Comparison of ENCODE assay signal across 8 cellular contexts in the genomic region with DNA sequence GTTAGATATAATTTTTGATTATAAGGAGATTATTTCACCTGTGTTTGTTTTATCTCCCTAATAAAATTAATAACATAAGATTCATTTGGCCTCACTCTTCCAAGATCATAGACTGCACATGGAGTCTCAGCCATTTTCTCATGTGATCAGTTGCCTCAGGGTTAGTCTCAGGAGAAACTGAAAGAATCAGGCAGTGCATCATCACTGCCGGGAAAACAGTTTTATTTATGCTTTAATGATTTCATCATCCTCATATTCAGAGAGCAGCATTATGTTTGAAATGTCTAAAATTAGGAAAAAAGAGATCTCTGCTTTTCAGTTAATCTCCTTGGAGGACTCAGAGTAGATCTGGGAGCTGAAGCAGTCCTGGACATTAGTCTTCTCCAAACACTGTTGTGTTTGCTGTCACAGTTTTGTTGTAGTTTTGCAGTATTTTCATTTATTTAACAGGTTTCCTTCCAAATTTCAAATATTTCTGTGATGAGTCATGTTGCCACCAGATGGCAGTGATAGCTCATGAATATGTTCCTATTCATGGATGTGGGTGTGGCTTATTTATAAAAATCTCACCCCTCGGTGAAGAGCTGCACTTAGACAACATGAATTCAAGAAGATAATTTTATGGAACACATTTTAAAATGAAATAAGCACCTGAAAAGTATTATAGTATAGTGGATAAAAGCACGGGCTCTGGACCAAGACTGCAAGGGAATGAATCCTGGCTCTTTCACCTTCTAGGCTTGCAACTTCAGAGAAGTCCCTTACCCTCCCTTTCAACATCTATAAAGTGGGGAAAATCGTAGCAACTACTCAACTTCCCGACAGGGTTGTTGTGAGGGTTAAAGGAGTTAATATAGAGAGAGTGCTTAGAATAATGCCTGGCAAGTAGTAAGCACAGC. TPM values are rescaled to one million over a fixed set of nuclear protein-coding genes. Genes with fewer than 3 reads are reported as not detected.
DNase-seq lines count a peak whose midpoint lies in the region; ATAC-seq, FAIRE-seq and TF ChIP-seq lines count a peak whose summit lies in the region.

No MANE protein-coding gene starts in this region.

- H3K36me3 Mint-ChIP-seq in mesothelial cell of epicardium, result peaks cover 24% of the 10 kb centered on the region
- peaks cover 29% of the 10 kb centered on the region for H3K36me3 Mint-ChIP-seq in stimulated activated memory B cell treated with anti-CD40 and anti-IgM and Interleukin-4, amounts not matched to agents 10 μg/mL and 1 μg/mL and 100 μg/mL, for 72 hours

- H3K9me2 ChIP-seq in MM.1S (replicated peaks; ENCODE audit: insufficient read depth, low read length), result no peaks in the 10 kb centered on the region

- H3K36me3 ChIP-seq in MM.1S (replicated peaks; ENCODE audit: insufficient read depth, low read length) (peaks cover 9% of the 10 kb centered on the region; the same call in 1 of the 2 replicates), SJCRH30 (peaks cover 14% of the 10 kb centered on the region)

- H3F3A ChIP-seq in MM.1S (ENCODE audit: insufficient read depth, low read length), result no peaks in the 10 kb centered on the region; the same call in 1 of the 2 replicates

- peak; percentile 94 for FAIRE-seq in endometrium (lab: Jason Lieb, UNC)

- H3K4me2 ChIP-seq in MM.1S (ENCODE audit: low read depth, low read length), result no peak overlapping the region

- DNase-seq in stimulated activated naive CD4-positive, alpha-beta T cell (lab: John Stamatoyannopoulos, UW), result peak in 4 of 6 experiments; percentile 3 to 52 (median 32)
- no peak for DNase-seq in stimulated activated naive CD4-positive, alpha-beta T cell treated with Interleukin-2 at 50 U/mL for 16 hours (lab: John Stamatoyannopoulos, UW)
- DNase-seq in MM.1S (peak; percentile 73), SJCRH30 (peak; percentile 22 to 69), mesothelial cell of epicardium (ENCODE audit: low spot score in 2 of 2, unreplicated experiment in 2 of 2) (no peak)

- no peak overlapping the region for H3K4me3 ChIP-seq in MM.1S (ENCODE audit: low read length)
- H3K4me3 ChIP-seq in SJCRH30, result no peak overlapping the region

- no peak overlapping the region for H3K4me3 Mint-ChIP-seq in mesothelial cell of epicardium
- no peak overlapping the region for H3K4me3 Mint-ChIP-seq in stimulated activated memory B cell treated with anti-CD40 and anti-IgM and Interleukin-4, amounts not matched to agents 10 μg/mL and 1 μg/mL and 100 μg/mL, for 72 hours

- no peak overlapping the region for H2AFZ ChIP-seq in MM.1S (ENCODE audit: low read length)

- H3K4me1 Mint-ChIP-seq in mesothelial cell of epicardium, result peaks cover 7% of the 10 kb centered on the region
- no peaks in the 10 kb centered on the region for H3K4me1 Mint-ChIP-seq in stimulated activated memory B cell treated with anti-CD40 and anti-IgM and Interleukin-4, amounts not matched to agents 10 μg/mL and 1 μg/mL and 100 μg/mL, for 72 hours

- ATAC-seq in stimulated activated memory B cell treated with anti-CD40 and anti-IgM and Interleukin-4, amounts not matched to agents 10 μg/mL and 1 μg/mL and 100 μg/mL, for 72 hours, result no peak
- ATAC-seq in GM19035 (IDR thresholded peaks at IDR 0.05; ENCODE audit: unreplicated experiment), result no peak

- no peaks in the 10 kb centered on the region for H3K27me3 ChIP-seq in MM.1S (replicated peaks; ENCODE audit: insufficient read depth, low read length)
- no peaks in the 10 kb centered on the region for H3K27me3 ChIP-seq in SJCRH30

- no peaks in the 10 kb centered on the region for H3K79me2 ChIP-seq in MM.1S (ENCODE audit: low read length)

- peak overlapping the region; percentile 11; the same call in 1 of the 2 replicates for H3K27ac ChIP-seq in MM.1S (ENCODE audit: low read length)
- peak overlapping the region; percentile 18; the same call in 1 of the 2 replicates for H3K27ac ChIP-seq in SJCRH30

- H4K20me1 ChIP-seq in MM.1S (ENCODE audit: insufficient read depth, low read length), result no peaks in the 10 kb centered on the region

- TF ChIP-seq CTCF in MM.1S (IDR thresholded peaks at IDR 0.05; ENCODE audit: low read length), result peak; percentile 86
- peak; percentile 62 for TF ChIP-seq CTCF in mesothelial cell of epicardium (IDR thresholded peaks at IDR 0.05; ENCODE audit: unreplicated experiment)

- H3K9me3 Mint-ChIP-seq in mesothelial cell of epicardium, result no peaks in the 10 kb centered on the region
- no peaks in the 10 kb centered on the region for H3K9me3 Mint-ChIP-seq in stimulated activated memory B cell treated with anti-CD40 and anti-IgM and Interleukin-4, amounts not matched to agents 10 μg/mL and 1 μg/mL and 100 μg/mL, for 72 hours

- peak overlapping the region; percentile 77 for H3K27ac Mint-ChIP-seq in mesothelial cell of epicardium
- H3K27ac Mint-ChIP-seq in stimulated activated memory B cell treated with anti-CD40 and anti-IgM and Interleukin-4, amounts not matched to agents 10 μg/mL and 1 μg/mL and 100 μg/mL, for 72 hours, result no peak overlapping the region

- no peak overlapping the region for H3K9ac ChIP-seq in MM.1S (ENCODE audit: low read length)

- H3K4me1 ChIP-seq in MM.1S (ENCODE audit: low read length), result 0 out of 2 replicates have a peak, but pooled peaks cover 3% of the 10 kb centered on the region
- H3K4me1 ChIP-seq in SJCRH30, result peaks cover 9% of the 10 kb centered on the region

- no peaks in the 10 kb centered on the region for H3K27me3 Mint-ChIP-seq in mesothelial cell of epicardium (ENCODE audit: low read depth)
- H3K27me3 Mint-ChIP-seq in stimulated activated memory B cell treated with anti-CD40 and anti-IgM and Interleukin-4, amounts not matched to agents 10 μg/mL and 1 μg/mL and 100 μg/mL, for 72 hours, result no peaks in the 10 kb centered on the region

- H3K9me3 ChIP-seq in MM.1S (replicated peaks; ENCODE audit: insufficient read depth, low read length), result no peaks in the 10 kb centered on the region
- H3K9me3 ChIP-seq in SJCRH30 (replicated peaks), result no peaks in the 10 kb centered on the region

RNA-seq across cellular contexts. Expression of a gene that starts 31.2 kb away (rescaled TPM):
- total RNA-seq in SJCRH30 (2014; rRNA removed; shearing (Covaris generic)), result 23.0 and 28.3 TPM in 2 replicates
- 66.5 to 67.5 TPM (median 67.4 TPM) in 3 replicates for total RNA-seq in mesothelial cell of epicardium

RNA-seq across cellular contexts. Expression of a gene that starts 48.5 kb away (rescaled TPM):
- total RNA-seq in SJCRH30 (2014; rRNA removed; shearing (Covaris generic)), result not detected in 2 replicates
- 0.73 to 1.7 TPM (median 0.97 TPM) in 3 replicates for total RNA-seq in mesothelial cell of epicardium

Comparison
In these comparisons a context has a peak if more than half of its experiments do, and no peak if none do; other contexts are left out.
1. DNase-seq: peak in stimulated activated naive CD4-positive, alpha-beta T cell (4 of 6), MM.1S (single experiment) and SJCRH30 (2 of 2); none in stimulated activated naive CD4-positive, alpha-beta T cell treated with Interleukin-2 at 50 U/mL for 16 hours (single experiment) and mesothelial cell of epicardium (0 of 2).